In genomic region chr2:45649855-45650806, GRCh38 we compare ENCODE assay signal across 8 cellular contexts. TPM values are rescaled to one million over a fixed set of nuclear protein-coding genes. Genes with fewer than 3 reads are reported as not detected.
DNase-seq lines count a peak whose midpoint lies in the region; ATAC-seq and TF ChIP-seq lines count a peak whose summit lies in the region.

No MANE protein-coding gene starts in this region.

- TF ChIP-seq POLR2A in GM18505 (IDR thresholded peaks at IDR 0.05; ENCODE audit: borderline replicate concordance, extremely low read depth, insufficient read depth, insufficient read length) (peak; percentile 41), suprapubic skin (IDR thresholded peaks at IDR 0.05) (peak in 1 of 2 donors; percentile 39)

- H3K4me3 ChIP-seq in OCI-LY3 (ENCODE audit: low read length) (peak overlapping the region; percentile 92), suprapubic skin (peak overlapping the region; percentile 94)

- no peaks in the 10 kb centered on the region for H3K36me3 ChIP-seq in OCI-LY3 (replicated peaks; ENCODE audit: low read depth, low read length)
- H3K36me3 ChIP-seq in suprapubic skin, result no peaks in the 10 kb centered on the region

- peak overlapping the region; percentile 76 for H3K9ac ChIP-seq in OCI-LY3 (ENCODE audit: low read length)

- TF ChIP-seq CTCF in OCI-LY3 (IDR thresholded peaks at IDR 0.05; ENCODE audit: low read depth, low read length) (no peak), nephron (IDR thresholded peaks at IDR 0.05; ENCODE audit: unreplicated experiment in 3 of 3) (no peak), suprapubic skin (IDR thresholded peaks at IDR 0.05) (no peak)

- H2AFZ ChIP-seq in OCI-LY3 (ENCODE audit: low read depth, low read length), result peak overlapping the region; percentile 64

- peak overlapping the region; percentile 80 for H3K27ac Mint-ChIP-seq in activated T-helper 2 cell treated with anti-CD3 and anti-CD28 coated beads, Interferon-gamma antibody, Interleukin-2, Interleukin-4, amounts not matched to agents 10 μg/mL and 5 μg/mL and 100 μg/mL, durations not matched to agents 14 hours and 24 hours and 36 hours
- H3K27ac Mint-ChIP-seq in nephron, result peak overlapping the region; percentile 90 to 95 (median 91)

- H3K27me3 ChIP-seq in OCI-LY3 (ENCODE audit: low read depth, low read length) (peaks cover 41% of the 10 kb centered on the region), suprapubic skin (no peaks in the 10 kb centered on the region)

- peaks cover 12% of the 10 kb centered on the region for H3K36me3 Mint-ChIP-seq in activated T-helper 2 cell treated with anti-CD3 and anti-CD28 coated beads, Interferon-gamma antibody, Interleukin-2, Interleukin-4, amounts not matched to agents 10 μg/mL and 5 μg/mL and 100 μg/mL, durations not matched to agents 14 hours and 24 hours and 36 hours (ENCODE audit: low read depth)
- no peaks in the 10 kb centered on the region for H3K36me3 Mint-ChIP-seq in nephron (ENCODE audit: low read depth)

- intact Hi-C loops in activated T-helper 2 cell treated with anti-CD3 and anti-CD28 coated beads, Interferon-gamma antibody, Interleukin-2, Interleukin-4, amounts not matched to agents 10 μg/mL and 5 μg/mL and 100 μg/mL, durations not matched to agents 14 hours and 24 hours and 36 hours (cut with micrococcal nuclease), result loop anchor here (10.0 kb wide), 1 partner anchor 195 kb away; no protein-coding TSS in a partner anchor

- under 1% methylated on average over 24 of the region's 65 CpGs for WGBS in suprapubic skin

- H4K20me1 ChIP-seq in OCI-LY3 (ENCODE audit: insufficient read depth, low read length), result no peaks in the 10 kb centered on the region

- no peak for TF ChIP-seq EP300 in suprapubic skin (IDR thresholded peaks at IDR 0.05)

- peak overlapping the region; percentile 72 for H3K4me2 ChIP-seq in OCI-LY3 (ENCODE audit: low read length)

- peaks cover 16% of the 10 kb centered on the region for H3K27me3 Mint-ChIP-seq in activated T-helper 2 cell treated with anti-CD3 and anti-CD28 coated beads, Interferon-gamma antibody, Interleukin-2, Interleukin-4, amounts not matched to agents 10 μg/mL and 5 μg/mL and 100 μg/mL, durations not matched to agents 14 hours and 24 hours and 36 hours (ENCODE audit: low read depth)
- H3K27me3 Mint-ChIP-seq in nephron (ENCODE audit: low read depth), result peaks cover 57% of the 10 kb centered on the region

- H3K9me3 Mint-ChIP-seq in activated T-helper 2 cell treated with anti-CD3 and anti-CD28 coated beads, Interferon-gamma antibody, Interleukin-2, Interleukin-4, amounts not matched to agents 10 μg/mL and 5 μg/mL and 100 μg/mL, durations not matched to agents 14 hours and 24 hours and 36 hours, result no peaks in the 10 kb centered on the region
- H3K9me3 Mint-ChIP-seq in nephron, result no peaks in the 10 kb centered on the region

- peak; percentile 20 for ATAC-seq in GM18505 (IDR thresholded peaks at IDR 0.05; ENCODE audit: unreplicated experiment)
- ATAC-seq in HG03025 (IDR thresholded peaks at IDR 0.05; ENCODE audit: low FRiP score, unreplicated experiment), result peak; percentile 25

- peak; percentile 54 for DNase-seq in 8988T
- peak; percentile 41 for DNase-seq in activated T-helper 2 cell treated with anti-CD3 and anti-CD28 coated beads, Interferon-gamma antibody, Interleukin-2, Interleukin-4, amounts not matched to agents 10 μg/mL and 5 μg/mL and 100 μg/mL, durations not matched to agents 14 hours and 24 hours and 36 hours (ENCODE audit: low spot score)
- DNase-seq in fibroblast of peridontal ligament (ENCODE audit: extremely low read depth), result peak; percentile 45
- peak; percentile 85 to 88 for DNase-seq in suprapubic skin (ENCODE audit: low spot score in 2 of 2)

- H3K27ac ChIP-seq in OCI-LY3 (ENCODE audit: low read length) (no peak overlapping the region), suprapubic skin (peak overlapping the region; percentile 98)

- peaks cover 25% of the 10 kb centered on the region for H3K4me1 Mint-ChIP-seq in activated T-helper 2 cell treated with anti-CD3 and anti-CD28 coated beads, Interferon-gamma antibody, Interleukin-2, Interleukin-4, amounts not matched to agents 10 μg/mL and 5 μg/mL and 100 μg/mL, durations not matched to agents 14 hours and 24 hours and 36 hours (ENCODE audit: low read depth)
- H3K4me1 Mint-ChIP-seq in nephron, result peaks cover 47% of the 10 kb centered on the region

- H3K79me2 ChIP-seq in OCI-LY3 (ENCODE audit: low read length), result no peaks in the 10 kb centered on the region

- H3K9me3 ChIP-seq in OCI-LY3 (ENCODE audit: insufficient read depth, low read length) (no peaks in the 10 kb centered on the region), suprapubic skin (no peaks in the 10 kb centered on the region)

- H3K4me1 ChIP-seq in OCI-LY3 (ENCODE audit: low read length) (peaks cover 16% of the 10 kb centered on the region; the same call in 1 of the 2 replicates), suprapubic skin (peaks cover 39% of the 10 kb centered on the region)

- peak overlapping the region; percentile 81 for H3K4me3 Mint-ChIP-seq in activated T-helper 2 cell treated with anti-CD3 and anti-CD28 coated beads, Interferon-gamma antibody, Interleukin-2, Interleukin-4, amounts not matched to agents 10 μg/mL and 5 μg/mL and 100 μg/mL, durations not matched to agents 14 hours and 24 hours and 36 hours (ENCODE audit: low read depth)
- peak overlapping the region; percentile 87 to 94 (median 93) for H3K4me3 Mint-ChIP-seq in nephron

RNA-seq across cellular contexts. Expression of gene PRKCE, which starts 1.3 kb away (rescaled TPM):
- 21.5 TPM in 2 replicates for total RNA-seq in activated T-helper 2 cell treated with anti-CD3 and anti-CD28 coated beads, Interferon-gamma antibody, Interleukin-2, Interleukin-4, amounts not matched to agents 10 μg/mL and 5 μg/mL and 100 μg/mL, durations not matched to agents 14 hours and 24 hours and 36 hours
- total RNA-seq in suprapubic skin, result 10 to 100 TPM in 2 of 4 donors, 1 to 10 TPM in 2; 7.9 to 18.3 (median 12.5) TPM

RNA-seq across cellular contexts. Expression of gene SRBD1, which starts 39.1 kb away (rescaled TPM):
- total RNA-seq in activated T-helper 2 cell treated with anti-CD3 and anti-CD28 coated beads, Interferon-gamma antibody, Interleukin-2, Interleukin-4, amounts not matched to agents 10 μg/mL and 5 μg/mL and 100 μg/mL, durations not matched to agents 14 hours and 24 hours and 36 hours, result 20.9 and 21.7 TPM in 2 replicates
- 1 to 10 TPM; 6.1 to 9.6 (median 7.2) TPM for total RNA-seq in suprapubic skin
